1 cellular context compared by ENCODE assay signal in the genomic region with DNA sequence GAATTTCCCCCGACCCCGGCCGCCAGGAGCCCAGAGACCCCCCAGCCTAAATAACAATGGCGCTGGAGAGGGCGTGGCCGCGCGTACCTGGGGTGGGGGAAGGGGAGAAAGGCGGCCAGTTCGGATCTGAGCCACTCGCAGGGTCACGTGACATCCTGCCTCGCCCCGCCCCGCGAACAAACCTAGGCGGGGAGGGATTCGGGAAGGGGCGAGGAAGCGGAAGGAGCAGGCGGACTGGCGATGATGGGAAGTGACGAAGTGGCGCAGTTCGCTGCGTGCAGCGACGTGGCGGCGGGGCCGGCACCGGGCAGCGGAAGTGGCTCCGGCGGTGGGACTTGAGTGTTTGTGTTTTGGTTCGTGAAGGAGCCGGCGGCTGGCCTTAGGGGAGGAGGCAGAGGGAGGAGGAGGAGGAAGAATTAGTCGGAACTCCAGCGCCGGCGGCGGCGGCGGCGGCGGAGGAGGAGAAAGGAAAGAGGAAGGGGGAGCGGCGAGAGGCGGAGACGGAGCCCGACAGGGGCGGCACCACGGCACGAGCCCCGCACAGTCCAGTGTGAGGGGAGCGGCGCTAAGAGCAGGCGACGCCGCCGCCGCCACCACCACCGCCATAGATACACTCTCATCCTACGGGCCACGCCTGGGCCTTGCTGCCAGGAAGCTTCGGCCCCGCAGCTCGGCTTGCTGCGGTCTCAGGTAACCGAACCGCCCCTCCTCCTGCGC.
TF ChIP-seq lines count a peak whose summit lies in the region.

A gene with protein sequence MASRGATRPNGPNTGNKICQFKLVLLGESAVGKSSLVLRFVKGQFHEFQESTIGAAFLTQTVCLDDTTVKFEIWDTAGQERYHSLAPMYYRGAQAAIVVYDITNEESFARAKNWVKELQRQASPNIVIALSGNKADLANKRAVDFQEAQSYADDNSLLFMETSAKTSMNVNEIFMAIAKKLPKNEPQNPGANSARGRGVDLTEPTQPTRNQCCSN (plus strand): TSS at position 266 of the 717 bp plus-strand sequence. CDS start 3,802 bp downstream, outside the sequence.

TF ChIP-seq in GM12878, 131 proteins besides CTCF, POLR2A, EP300 and RAD21 (continued from another document and continues in another):
- TF ChIP-seq SMAD5 (IDR thresholded peaks at IDR 0.05; ENCODE audit: low read depth) (peak; percentile 60), CHD4 (IDR thresholded peaks at IDR 0.05) (no peak), IKZF2 (IDR thresholded peaks at IDR 0.05) (peak; percentile 35 to 59; a peak in 2 of 4 replicates), STAT3 (IDR thresholded peaks at IDR 0.05; ENCODE audit: low read depth, low read length) (no peak), SMAD1 (IDR thresholded peaks at IDR 0.05; ENCODE audit: low read depth, partially characterized antibody) (no peak), MTA2 (IDR thresholded peaks at IDR 0.05; ENCODE audit: low read depth) (no peak), SREBF2 (IDR thresholded peaks at IDR 0.05; ENCODE audit: low read length) (no peak), PAX8 (IDR thresholded peaks at IDR 0.05) (no peak), SP1 (IDR thresholded peaks at IDR 0.05; ENCODE audit: low read depth, low read length) (peak; percentile 50), JUND (IDR thresholded peaks at IDR 0.05; ENCODE audit: low read depth, low read length) (no peak), BMI1 (IDR thresholded peaks at IDR 0.05; ENCODE audit: borderline replicate concordance) (no peak), BRCA1 (IDR thresholded peaks at IDR 0.05; ENCODE audit: low read depth, low read length) (no peak), BACH1 (IDR thresholded peaks at IDR 0.05; ENCODE audit: borderline replicate concordance) (peak; percentile 51; the same call in 1 of the 2 replicates), ATF7 (IDR thresholded peaks at IDR 0.05; ENCODE audit: low read depth) (peak; percentile 54; the same call in 1 of the 2 replicates), FOXM1 (IDR thresholded peaks at IDR 0.05; ENCODE audit: low read depth, low read length) (0 out of 2 replicates have a peak, but pooled peaks have one; percentile 16), SMARCA5 (IDR thresholded peaks at IDR 0.05) (peak; percentile 98), HCFC1 (IDR thresholded peaks at IDR 0.05; ENCODE audit: low read length) (peak; percentile 61; the same call in 1 of the 2 replicates), TBL1XR1 (IDR thresholded peaks at IDR 0.05; ENCODE audit: low read depth, low read length) (peak; percentile 51; the same call in 1 of the 2 replicates), ZSCAN29 (IDR thresholded peaks at IDR 0.05) (0 out of 2 replicates have a peak, but pooled peaks have one; percentile 60), CBFB (IDR thresholded peaks at IDR 0.05; ENCODE audit: low read depth) (no peak), CHD1 (IDR thresholded peaks at IDR 0.05; ENCODE audit: low read depth, low read length) (0 out of 2 replicates have a peak, but pooled peaks have one; percentile 78), GABPA (IDR thresholded peaks at IDR 0.05; ENCODE audit: low read depth) (peak; percentile 88), TCF3 (IDR thresholded peaks at IDR 0.05; ENCODE audit: borderline replicate concordance, insufficient read depth, low read depth, low read length) (0 out of 2 replicates have a peak, but pooled peaks have one; percentile 15), EED (IDR thresholded peaks at IDR 0.05; ENCODE audit: low read depth) (no peak), ZNF274 (IDR thresholded peaks at IDR 0.05; ENCODE audit: insufficient read depth, insufficient read length) (no peak), BCL11A (IDR thresholded peaks at IDR 0.05; ENCODE audit: low read depth, low read length) (no peak), RELA (IDR thresholded peaks at IDR 0.05; ENCODE audit: borderline replicate concordance, partially characterized antibody) (peak; percentile 84), KAT2A (conservative IDR thresholded peaks at IDR 0.05; ENCODE audit: control insufficient read depth, low read depth, low read length) (no peak)
- TF ChIP-seq, protein P1, sequence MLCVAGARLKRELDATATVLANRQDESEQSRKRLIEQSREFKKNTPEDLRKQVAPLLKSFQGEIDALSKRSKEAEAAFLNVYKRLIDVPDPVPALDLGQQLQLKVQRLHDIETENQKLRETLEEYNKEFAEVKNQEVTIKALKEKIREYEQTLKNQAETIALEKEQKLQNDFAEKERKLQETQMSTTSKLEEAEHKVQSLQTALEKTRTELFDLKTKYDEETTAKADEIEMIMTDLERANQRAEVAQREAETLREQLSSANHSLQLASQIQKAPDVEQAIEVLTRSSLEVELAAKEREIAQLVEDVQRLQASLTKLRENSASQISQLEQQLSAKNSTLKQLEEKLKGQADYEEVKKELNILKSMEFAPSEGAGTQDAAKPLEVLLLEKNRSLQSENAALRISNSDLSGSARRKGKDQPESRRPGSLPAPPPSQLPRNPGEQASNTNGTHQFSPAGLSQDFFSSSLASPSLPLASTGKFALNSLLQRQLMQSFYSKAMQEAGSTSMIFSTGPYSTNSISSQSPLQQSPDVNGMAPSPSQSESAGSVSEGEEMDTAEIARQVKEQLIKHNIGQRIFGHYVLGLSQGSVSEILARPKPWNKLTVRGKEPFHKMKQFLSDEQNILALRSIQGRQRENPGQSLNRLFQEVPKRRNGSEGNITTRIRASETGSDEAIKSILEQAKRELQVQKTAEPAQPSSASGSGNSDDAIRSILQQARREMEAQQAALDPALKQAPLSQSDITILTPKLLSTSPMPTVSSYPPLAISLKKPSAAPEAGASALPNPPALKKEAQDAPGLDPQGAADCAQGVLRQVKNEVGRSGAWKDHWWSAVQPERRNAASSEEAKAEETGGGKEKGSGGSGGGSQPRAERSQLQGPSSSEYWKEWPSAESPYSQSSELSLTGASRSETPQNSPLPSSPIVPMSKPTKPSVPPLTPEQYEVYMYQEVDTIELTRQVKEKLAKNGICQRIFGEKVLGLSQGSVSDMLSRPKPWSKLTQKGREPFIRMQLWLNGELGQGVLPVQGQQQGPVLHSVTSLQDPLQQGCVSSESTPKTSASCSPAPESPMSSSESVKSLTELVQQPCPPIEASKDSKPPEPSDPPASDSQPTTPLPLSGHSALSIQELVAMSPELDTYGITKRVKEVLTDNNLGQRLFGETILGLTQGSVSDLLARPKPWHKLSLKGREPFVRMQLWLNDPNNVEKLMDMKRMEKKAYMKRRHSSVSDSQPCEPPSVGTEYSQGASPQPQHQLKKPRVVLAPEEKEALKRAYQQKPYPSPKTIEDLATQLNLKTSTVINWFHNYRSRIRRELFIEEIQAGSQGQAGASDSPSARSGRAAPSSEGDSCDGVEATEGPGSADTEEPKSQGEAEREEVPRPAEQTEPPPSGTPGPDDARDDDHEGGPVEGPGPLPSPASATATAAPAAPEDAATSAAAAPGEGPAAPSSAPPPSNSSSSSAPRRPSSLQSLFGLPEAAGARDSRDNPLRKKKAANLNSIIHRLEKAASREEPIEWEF (IDR thresholded peaks at IDR 0.05; ENCODE audit: insufficient replicate concordance, low read depth, low read length): no peak
- TF ChIP-seq, protein P2, sequence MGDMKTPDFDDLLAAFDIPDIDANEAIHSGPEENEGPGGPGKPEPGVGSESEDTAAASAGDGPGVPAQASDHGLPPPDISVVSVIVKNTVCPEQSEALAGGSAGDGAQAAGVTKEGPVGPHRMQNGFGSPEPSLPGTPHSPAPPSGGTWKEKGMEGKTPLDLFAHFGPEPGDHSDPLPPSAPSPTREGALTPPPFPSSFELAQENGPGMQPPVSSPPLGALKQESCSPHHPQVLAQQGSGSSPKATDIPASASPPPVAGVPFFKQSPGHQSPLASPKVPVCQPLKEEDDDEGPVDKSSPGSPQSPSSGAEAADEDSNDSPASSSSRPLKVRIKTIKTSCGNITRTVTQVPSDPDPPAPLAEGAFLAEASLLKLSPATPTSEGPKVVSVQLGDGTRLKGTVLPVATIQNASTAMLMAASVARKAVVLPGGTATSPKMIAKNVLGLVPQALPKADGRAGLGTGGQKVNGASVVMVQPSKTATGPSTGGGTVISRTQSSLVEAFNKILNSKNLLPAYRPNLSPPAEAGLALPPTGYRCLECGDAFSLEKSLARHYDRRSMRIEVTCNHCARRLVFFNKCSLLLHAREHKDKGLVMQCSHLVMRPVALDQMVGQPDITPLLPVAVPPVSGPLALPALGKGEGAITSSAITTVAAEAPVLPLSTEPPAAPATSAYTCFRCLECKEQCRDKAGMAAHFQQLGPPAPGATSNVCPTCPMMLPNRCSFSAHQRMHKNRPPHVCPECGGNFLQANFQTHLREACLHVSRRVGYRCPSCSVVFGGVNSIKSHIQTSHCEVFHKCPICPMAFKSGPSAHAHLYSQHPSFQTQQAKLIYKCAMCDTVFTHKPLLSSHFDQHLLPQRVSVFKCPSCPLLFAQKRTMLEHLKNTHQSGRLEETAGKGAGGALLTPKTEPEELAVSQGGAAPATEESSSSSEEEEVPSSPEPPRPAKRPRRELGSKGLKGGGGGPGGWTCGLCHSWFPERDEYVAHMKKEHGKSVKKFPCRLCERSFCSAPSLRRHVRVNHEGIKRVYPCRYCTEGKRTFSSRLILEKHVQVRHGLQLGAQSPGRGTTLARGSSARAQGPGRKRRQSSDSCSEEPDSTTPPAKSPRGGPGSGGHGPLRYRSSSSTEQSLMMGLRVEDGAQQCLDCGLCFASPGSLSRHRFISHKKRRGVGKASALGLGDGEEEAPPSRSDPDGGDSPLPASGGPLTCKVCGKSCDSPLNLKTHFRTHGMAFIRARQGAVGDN (IDR thresholded peaks at IDR 0.05): no peak; the same call in 1 of the 2 replicates
- TF ChIP-seq, protein P3, sequence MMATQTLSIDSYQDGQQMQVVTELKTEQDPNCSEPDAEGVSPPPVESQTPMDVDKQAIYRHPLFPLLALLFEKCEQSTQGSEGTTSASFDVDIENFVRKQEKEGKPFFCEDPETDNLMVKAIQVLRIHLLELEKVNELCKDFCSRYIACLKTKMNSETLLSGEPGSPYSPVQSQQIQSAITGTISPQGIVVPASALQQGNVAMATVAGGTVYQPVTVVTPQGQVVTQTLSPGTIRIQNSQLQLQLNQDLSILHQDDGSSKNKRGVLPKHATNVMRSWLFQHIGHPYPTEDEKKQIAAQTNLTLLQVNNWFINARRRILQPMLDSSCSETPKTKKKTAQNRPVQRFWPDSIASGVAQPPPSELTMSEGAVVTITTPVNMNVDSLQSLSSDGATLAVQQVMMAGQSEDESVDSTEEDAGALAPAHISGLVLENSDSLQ (IDR thresholded peaks at IDR 0.05): peak; percentile 62
- TF ChIP-seq, protein P4, sequence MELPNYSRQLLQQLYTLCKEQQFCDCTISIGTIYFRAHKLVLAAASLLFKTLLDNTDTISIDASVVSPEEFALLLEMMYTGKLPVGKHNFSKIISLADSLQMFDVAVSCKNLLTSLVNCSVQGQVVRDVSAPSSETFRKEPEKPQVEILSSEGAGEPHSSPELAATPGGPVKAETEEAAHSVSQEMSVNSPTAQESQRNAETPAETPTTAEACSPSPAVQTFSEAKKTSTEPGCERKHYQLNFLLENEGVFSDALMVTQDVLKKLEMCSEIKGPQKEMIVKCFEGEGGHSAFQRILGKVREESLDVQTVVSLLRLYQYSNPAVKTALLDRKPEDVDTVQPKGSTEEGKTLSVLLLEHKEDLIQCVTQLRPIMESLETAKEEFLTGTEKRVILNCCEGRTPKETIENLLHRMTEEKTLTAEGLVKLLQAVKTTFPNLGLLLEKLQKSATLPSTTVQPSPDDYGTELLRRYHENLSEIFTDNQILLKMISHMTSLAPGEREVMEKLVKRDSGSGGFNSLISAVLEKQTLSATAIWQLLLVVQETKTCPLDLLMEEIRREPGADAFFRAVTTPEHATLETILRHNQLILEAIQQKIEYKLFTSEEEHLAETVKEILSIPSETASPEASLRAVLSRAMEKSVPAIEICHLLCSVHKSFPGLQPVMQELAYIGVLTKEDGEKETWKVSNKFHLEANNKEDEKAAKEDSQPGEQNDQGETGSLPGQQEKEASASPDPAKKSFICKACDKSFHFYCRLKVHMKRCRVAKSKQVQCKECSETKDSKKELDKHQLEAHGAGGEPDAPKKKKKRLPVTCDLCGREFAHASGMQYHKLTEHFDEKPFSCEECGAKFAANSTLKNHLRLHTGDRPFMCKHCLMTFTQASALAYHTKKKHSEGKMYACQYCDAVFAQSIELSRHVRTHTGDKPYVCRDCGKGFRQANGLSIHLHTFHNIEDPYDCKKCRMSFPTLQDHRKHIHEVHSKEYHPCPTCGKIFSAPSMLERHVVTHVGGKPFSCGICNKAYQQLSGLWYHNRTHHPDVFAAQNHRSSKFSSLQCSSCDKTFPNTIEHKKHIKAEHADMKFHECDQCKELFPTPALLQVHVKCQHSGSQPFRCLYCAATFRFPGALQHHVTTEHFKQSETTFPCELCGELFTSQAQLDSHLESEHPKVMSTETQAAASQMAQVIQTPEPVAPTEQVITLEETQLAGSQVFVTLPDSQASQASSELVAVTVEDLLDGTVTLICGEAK (IDR thresholded peaks at IDR 0.05; ENCODE audit: borderline replicate concordance): peak; percentile 91
- TF ChIP-seq, protein P5, sequence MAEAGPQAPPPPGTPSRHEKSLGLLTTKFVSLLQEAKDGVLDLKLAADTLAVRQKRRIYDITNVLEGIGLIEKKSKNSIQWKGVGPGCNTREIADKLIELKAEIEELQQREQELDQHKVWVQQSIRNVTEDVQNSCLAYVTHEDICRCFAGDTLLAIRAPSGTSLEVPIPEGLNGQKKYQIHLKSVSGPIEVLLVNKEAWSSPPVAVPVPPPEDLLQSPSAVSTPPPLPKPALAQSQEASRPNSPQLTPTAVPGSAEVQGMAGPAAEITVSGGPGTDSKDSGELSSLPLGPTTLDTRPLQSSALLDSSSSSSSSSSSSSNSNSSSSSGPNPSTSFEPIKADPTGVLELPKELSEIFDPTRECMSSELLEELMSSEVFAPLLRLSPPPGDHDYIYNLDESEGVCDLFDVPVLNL (IDR thresholded peaks at IDR 0.05; ENCODE audit: low read depth, low read length): no peak
- TF ChIP-seq, protein P6, sequence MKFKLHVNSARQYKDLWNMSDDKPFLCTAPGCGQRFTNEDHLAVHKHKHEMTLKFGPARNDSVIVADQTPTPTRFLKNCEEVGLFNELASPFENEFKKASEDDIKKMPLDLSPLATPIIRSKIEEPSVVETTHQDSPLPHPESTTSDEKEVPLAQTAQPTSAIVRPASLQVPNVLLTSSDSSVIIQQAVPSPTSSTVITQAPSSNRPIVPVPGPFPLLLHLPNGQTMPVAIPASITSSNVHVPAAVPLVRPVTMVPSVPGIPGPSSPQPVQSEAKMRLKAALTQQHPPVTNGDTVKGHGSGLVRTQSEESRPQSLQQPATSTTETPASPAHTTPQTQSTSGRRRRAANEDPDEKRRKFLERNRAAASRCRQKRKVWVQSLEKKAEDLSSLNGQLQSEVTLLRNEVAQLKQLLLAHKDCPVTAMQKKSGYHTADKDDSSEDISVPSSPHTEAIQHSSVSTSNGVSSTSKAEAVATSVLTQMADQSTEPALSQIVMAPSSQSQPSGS (IDR thresholded peaks at IDR 0.05; ENCODE audit: low read length): no peak
- TF ChIP-seq, protein P7, sequence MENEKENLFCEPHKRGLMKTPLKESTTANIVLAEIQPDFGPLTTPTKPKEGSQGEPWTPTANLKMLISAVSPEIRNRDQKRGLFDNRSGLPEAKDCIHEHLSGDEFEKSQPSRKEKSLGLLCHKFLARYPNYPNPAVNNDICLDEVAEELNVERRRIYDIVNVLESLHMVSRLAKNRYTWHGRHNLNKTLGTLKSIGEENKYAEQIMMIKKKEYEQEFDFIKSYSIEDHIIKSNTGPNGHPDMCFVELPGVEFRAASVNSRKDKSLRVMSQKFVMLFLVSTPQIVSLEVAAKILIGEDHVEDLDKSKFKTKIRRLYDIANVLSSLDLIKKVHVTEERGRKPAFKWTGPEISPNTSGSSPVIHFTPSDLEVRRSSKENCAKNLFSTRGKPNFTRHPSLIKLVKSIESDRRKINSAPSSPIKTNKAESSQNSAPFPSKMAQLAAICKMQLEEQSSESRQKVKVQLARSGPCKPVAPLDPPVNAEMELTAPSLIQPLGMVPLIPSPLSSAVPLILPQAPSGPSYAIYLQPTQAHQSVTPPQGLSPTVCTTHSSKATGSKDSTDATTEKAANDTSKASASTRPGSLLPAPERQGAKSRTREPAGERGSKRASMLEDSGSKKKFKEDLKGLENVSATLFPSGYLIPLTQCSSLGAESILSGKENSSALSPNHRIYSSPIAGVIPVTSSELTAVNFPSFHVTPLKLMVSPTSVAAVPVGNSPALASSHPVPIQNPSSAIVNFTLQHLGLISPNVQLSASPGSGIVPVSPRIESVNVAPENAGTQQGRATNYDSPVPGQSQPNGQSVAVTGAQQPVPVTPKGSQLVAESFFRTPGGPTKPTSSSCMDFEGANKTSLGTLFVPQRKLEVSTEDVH (IDR thresholded peaks at IDR 0.05; ENCODE audit: low read depth, partially characterized antibody): no peak
